Comparison of ENCODE assay signal across 18 cellular contexts in the genomic region with DNA sequence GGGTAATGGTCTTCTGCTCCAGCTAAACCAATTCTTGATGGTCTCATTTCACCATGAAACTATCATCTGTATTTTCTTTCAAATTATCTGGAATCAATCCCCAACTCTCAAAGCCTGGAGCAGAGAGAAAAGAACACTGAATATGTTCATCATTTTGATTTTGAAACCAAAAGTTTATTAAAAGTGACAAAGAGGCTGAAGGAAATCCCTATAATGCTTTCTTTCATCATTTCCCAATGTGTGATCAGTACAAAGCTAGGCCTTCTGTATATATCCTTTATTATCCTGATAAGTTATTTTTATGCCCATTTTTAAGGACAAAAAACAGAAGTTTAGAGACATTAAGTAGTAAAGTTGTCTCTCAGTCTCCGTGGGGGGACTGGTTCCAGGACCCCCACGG. TPM values are rescaled to one million over a fixed set of nuclear protein-coding genes. Genes with fewer than 3 reads are reported as not detected.
DNase-seq lines count a peak whose midpoint lies in the region; ATAC-seq and TF ChIP-seq lines count a peak whose summit lies in the region.
"Had no signal": no experiment of that assay in that cellular context is flagged by ENCODE, and none has a peak within 500 bp of the region (broad histone marks: within the 10 kb centered on the region; RNA-seq: fewer than 3 reads in every experiment).

No MANE protein-coding gene starts in this region.

- no peak for DNase-seq in activated CD4-positive, alpha-beta T cell treated with anti-CD3 and anti-CD28 coated beads for 36 hours
- no peak for DNase-seq in activated CD4-positive, alpha-beta T cell treated with anti-CD3 and anti-CD28 coated beads, Interleukin-2, amount 50 U/mL, for 4 hours
- no peak for DNase-seq in central memory CD8-positive, alpha-beta T cell (ENCODE audit: low spot score in 2 of 2)
- no peak for DNase-seq in NK-92 treated with Interleukin-12 subunit alpha and Interleukin-12 subunit beta, amount 100 ng/mL, for 24 hours (lab: John Stamatoyannopoulos, UW)
- DNase-seq: C1 segment of cervical spinal cord; DMS79; effector CD4-positive, alpha-beta T cell; head of caudate nucleus; NCI-H2029; NCI-H524; SK-N-SH; spleen had no signal

- peaks cover 38% of the 10 kb centered on the region for H3K4me1 ChIP-seq in Loucy (ENCODE audit: insufficient read depth, low read length, poor library complexity, severe bottlenecking)
- peaks cover 18% of the 10 kb centered on the region for H3K4me1 ChIP-seq in rectal smooth muscle tissue (ENCODE audit: control insufficient read depth, insufficient read depth, low read length)

- ATAC-seq in activated CD4-positive, alpha-beta T cell treated with anti-CD3 and anti-CD28 coated beads for 36 hours: peak; percentile 42
- no peak for ATAC-seq in central memory CD8-positive, alpha-beta T cell (replicated peaks; ENCODE audit: extremely low read depth, poor library complexity, severe bottlenecking)
- ATAC-seq in HG03460 (IDR thresholded peaks at IDR 0.05; ENCODE audit: unreplicated experiment): no peak
- ATAC-seq in HG02571 (IDR thresholded peaks at IDR 0.05; ENCODE audit: unreplicated experiment): no peak
- ATAC-seq: GM23338, Panc1 had no signal

- H3K36me3 ChIP-seq in Loucy (ENCODE audit: insufficient read depth, low read length) (no peaks in the 10 kb centered on the region), rectal smooth muscle tissue (ENCODE audit: control insufficient read depth, insufficient read depth, low read length) (no peaks in the 10 kb centered on the region)
- H3K36me3 ChIP-seq: spleen had no signal

- no peaks in the 10 kb centered on the region for H3K9me2 ChIP-seq in Loucy (replicated peaks; ENCODE audit: low read depth, low read length)
- H3K9me2 ChIP-seq: SK-N-SH had no signal

- H2AFZ ChIP-seq in Loucy (ENCODE audit: low read length): no peak overlapping the region

- H3K9ac ChIP-seq in Loucy (ENCODE audit: low read depth, low read length, poor library complexity, severe bottlenecking) (no peak overlapping the region), rectal smooth muscle tissue (ENCODE audit: low read length) (no peak overlapping the region)
- H3K9ac ChIP-seq: SK-N-SH had no signal

- no peaks in the 10 kb centered on the region for H4K20me1 ChIP-seq in Loucy (ENCODE audit: insufficient read depth, low read length, poor library complexity, severe bottlenecking)

- H3K36me3 Mint-ChIP-seq in activated CD4-positive, alpha-beta T cell treated with anti-CD3 and anti-CD28 coated beads for 36 hours (ENCODE audit: low read depth): peaks cover 1% of the 10 kb centered on the region
- H3K36me3 Mint-ChIP-seq in central memory CD8-positive, alpha-beta T cell (ENCODE audit: insufficient read depth): no peaks in the 10 kb centered on the region

- H3K27me3 Mint-ChIP-seq in activated CD4-positive, alpha-beta T cell treated with anti-CD3 and anti-CD28 coated beads for 36 hours: no peaks in the 10 kb centered on the region
- H3K27me3 Mint-ChIP-seq in central memory CD8-positive, alpha-beta T cell: no peaks in the 10 kb centered on the region

- CTCF ChIA-PET in activated CD4-positive, alpha-beta T cell treated with anti-CD3 and anti-CD28 coated beads for 36 hours (lab: Charles Lee): interaction anchor here (0.8 to 2.0 kb wide), 6 partner anchors 9 to 58 kb away, joined by 3 to 5 read pairs (median 3); no protein-coding TSS in a partner anchor

- peaks cover 2% of the 10 kb centered on the region for H3K9me3 Mint-ChIP-seq in activated CD4-positive, alpha-beta T cell treated with anti-CD3 and anti-CD28 coated beads for 36 hours (ENCODE audit: low read depth)
- H3K9me3 Mint-ChIP-seq in central memory CD8-positive, alpha-beta T cell: no peaks in the 10 kb centered on the region

- H3K9me3 ChIP-seq in Loucy (ENCODE audit: insufficient read depth, low read depth, low read length): no peaks in the 10 kb centered on the region
- H3K9me3 ChIP-seq: SK-N-SH, spleen had no signal

- H3K4me1 Mint-ChIP-seq in activated CD4-positive, alpha-beta T cell treated with anti-CD3 and anti-CD28 coated beads for 36 hours: peaks cover 68% of the 10 kb centered on the region
- peaks cover 28% of the 10 kb centered on the region for H3K4me1 Mint-ChIP-seq in central memory CD8-positive, alpha-beta T cell
- H3K4me1 Mint-ChIP-seq: GM23338 had no signal

- H3F3A ChIP-seq in Loucy (ENCODE audit: low read depth): no peaks in the 10 kb centered on the region

- POLR2A ChIA-PET in activated CD4-positive, alpha-beta T cell treated with anti-CD3 and anti-CD28 coated beads for 36 hours (lab: Charles Lee): interaction anchor here (1.0 to 1.5 kb wide), 3 partner anchors 18 to 54 kb away, joined by 3 to 8 read pairs (median 4); a partner anchor contains a TSS

- H3K4me3 ChIP-seq in Loucy (ENCODE audit: low read length, poor library complexity, severe bottlenecking) (no peak overlapping the region), rectal smooth muscle tissue (ENCODE audit: low read length) (no peak overlapping the region)
- H3K4me3 ChIP-seq: GM23338 had no signal

- H3K4me3 Mint-ChIP-seq in activated CD4-positive, alpha-beta T cell treated with anti-CD3 and anti-CD28 coated beads for 36 hours: peak overlapping the region; percentile 69
- H3K4me3 Mint-ChIP-seq in central memory CD8-positive, alpha-beta T cell: peak overlapping the region; percentile 25
- H3K4me3 Mint-ChIP-seq: GM23338 had no signal

- no peaks in the 10 kb centered on the region for H3K79me2 ChIP-seq in Loucy (ENCODE audit: insufficient read depth, low read length)

- peak overlapping the region; percentile 96 for H3K27ac Mint-ChIP-seq in activated CD4-positive, alpha-beta T cell treated with anti-CD3 and anti-CD28 coated beads for 36 hours
- no peak overlapping the region for H3K27ac Mint-ChIP-seq in central memory CD8-positive, alpha-beta T cell (ENCODE audit: low read depth)
- H3K27ac Mint-ChIP-seq: GM23338 had no signal

- H3K27me3 ChIP-seq in Loucy (ENCODE audit: insufficient read depth, low read length, poor library complexity, severe bottlenecking): no peaks in the 10 kb centered on the region
- no peaks in the 10 kb centered on the region for H3K27me3 ChIP-seq in rectal smooth muscle tissue (ENCODE audit: control insufficient read depth, insufficient read depth, low read length)
- H3K27me3 ChIP-seq: spleen had no signal

- peak overlapping the region; percentile 70 for H3K27ac ChIP-seq in rectal smooth muscle tissue (ENCODE audit: low read depth, low read length)

- H3K4me2 ChIP-seq in Loucy (ENCODE audit: low read depth, low read length, poor library complexity, severe bottlenecking): peak overlapping the region; percentile 41
- H3K4me2 ChIP-seq: GM23338, SK-N-SH had no signal

- TF ChIP-seq CTCF in Loucy (conservative IDR thresholded peaks at IDR 0.05; ENCODE audit: low read length): no peak

- intact Hi-C loops in activated CD4-positive, alpha-beta T cell treated with anti-CD3 and anti-CD28 coated beads for 36 hours (cut with DNase I, micrococcal nuclease): no loop called here

RNA-seq across cellular contexts. Expression of a gene that starts 50.1 kb away (rescaled TPM):
- 100 to 1,000 TPM; 317 to 481 TPM for total RNA-seq in activated CD4-positive, alpha-beta T cell treated with anti-CD3 and anti-CD28 coated beads for 36 hours
